Comparison of ENCODE assay signal across 1 cellular context in genomic region chr1:59236949-59237545, GRCh38.
TF ChIP-seq lines count a peak whose summit lies in the region.

No MANE protein-coding gene starts in this region.

TF ChIP-seq in SK-N-SH treated with all-trans-retinoic acid at 6 μM for 48 hours, 23 proteins besides CTCF, POLR2A, EP300 and RAD21 (continued from another document):
- TF ChIP-seq POU6F1 (CRISPR knock-in tag; IDR thresholded peaks at IDR 0.05; ENCODE audit: borderline replicate concordance, low read depth) (no peak), ARNTL (CRISPR knock-in tag; IDR thresholded peaks at IDR 0.05; ENCODE audit: borderline replicate concordance, low read depth) (no peak), ZFP3 (CRISPR knock-in tag; IDR thresholded peaks at IDR 0.05) (no peak), ZFP30 (CRISPR knock-in tag; IDR thresholded peaks at IDR 0.05) (no peak)
